In the genomic region with DNA sequence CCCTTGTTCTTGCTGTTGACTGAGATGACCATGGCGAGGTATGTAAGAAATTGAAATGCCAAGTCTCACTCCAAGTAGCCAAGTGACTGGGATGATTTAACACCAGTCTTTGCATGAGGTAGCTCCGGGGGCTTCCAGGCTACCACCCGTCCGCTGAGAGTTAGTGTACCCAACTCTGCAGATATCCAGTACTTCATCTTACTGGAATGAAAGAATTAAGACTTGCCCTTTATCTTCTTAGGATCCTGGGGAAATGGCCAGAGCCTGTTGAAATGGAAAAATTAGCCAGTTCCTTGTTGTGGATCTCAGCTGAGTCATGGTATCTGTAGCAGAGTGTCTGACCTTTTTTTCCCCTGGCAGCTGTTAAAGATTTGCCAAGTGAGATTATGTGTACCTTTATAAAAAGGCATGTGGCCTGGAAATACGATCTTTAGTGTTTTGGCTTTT, we compare ENCODE assay signal across 1 cellular context.
TF ChIP-seq lines count a peak whose summit lies in the region.

No MANE protein-coding gene starts in this region.

TF ChIP-seq in HCT116, 20 proteins besides CTCF, POLR2A, EP300 and RAD21 (continued from another document):
- peak; percentile 51; the same call in 1 of the 2 replicates for TF ChIP-seq SRF (IDR thresholded peaks at IDR 0.05; ENCODE audit: low read depth)
- no peak for TF ChIP-seq EZH2 (IDR thresholded peaks at IDR 0.05)
- TF ChIP-seq TCF7L2 (IDR thresholded peaks at IDR 0.05; ENCODE audit: borderline replicate concordance, extremely low read depth, insufficient read depth, insufficient read length): no peak
- peak; percentile 60 for TF ChIP-seq SP1 (IDR thresholded peaks at IDR 0.05; ENCODE audit: low read depth)
- no peak for TF ChIP-seq SIN3A (IDR thresholded peaks at IDR 0.05; ENCODE audit: low read depth)
- no peak for TF ChIP-seq ZFX (IDR thresholded peaks at IDR 0.05)
- no peak for TF ChIP-seq EZH2phosphoT487 (IDR thresholded peaks at IDR 0.05; ENCODE audit: borderline replicate concordance)
- peak; percentile 42; the same call in 1 of the 2 replicates for TF ChIP-seq MAX (IDR thresholded peaks at IDR 0.05)
- no peak for TF ChIP-seq ELF1 (IDR thresholded peaks at IDR 0.05; ENCODE audit: borderline replicate concordance, low read depth)
- TF ChIP-seq, protein P1, sequence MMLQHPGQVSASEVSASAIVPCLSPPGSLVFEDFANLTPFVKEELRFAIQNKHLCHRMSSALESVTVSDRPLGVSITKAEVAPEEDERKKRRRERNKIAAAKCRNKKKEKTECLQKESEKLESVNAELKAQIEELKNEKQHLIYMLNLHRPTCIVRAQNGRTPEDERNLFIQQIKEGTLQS (IDR thresholded peaks at IDR 0.05): no peak
- no peak for TF ChIP-seq ZBTB33 (IDR thresholded peaks at IDR 0.05; ENCODE audit: extremely low read depth, insufficient replicate concordance, low read length)
- TF ChIP-seq POLR2AphosphoS5 (IDR thresholded peaks at IDR 0.05; ENCODE audit: low read depth, low read length): no peak
